12 cellular contexts compared by ENCODE assay signal in the genomic region with DNA sequence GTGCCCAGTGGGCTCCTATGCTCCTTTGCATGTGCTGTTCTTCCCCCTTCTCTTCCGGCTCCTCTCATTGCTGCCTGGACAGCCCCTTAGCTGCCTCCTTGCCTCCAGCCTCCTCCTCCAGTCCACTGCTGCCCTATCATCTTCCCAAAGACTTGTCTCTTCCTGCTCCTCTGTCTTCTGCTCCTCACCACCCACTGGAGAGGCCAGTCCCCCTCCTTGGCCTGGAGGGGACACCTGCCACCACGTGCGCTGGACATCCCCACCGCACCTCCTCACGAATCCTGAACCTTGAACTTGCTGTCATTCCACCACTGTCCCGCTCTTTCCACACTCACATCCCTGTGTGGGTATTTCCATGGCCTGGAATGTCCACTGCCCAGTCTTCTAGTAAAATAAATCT. TPM values are rescaled to one million over a fixed set of nuclear protein-coding genes. Genes with fewer than 3 reads are reported as not detected.
DNase-seq lines count a peak whose midpoint lies in the region; ATAC-seq and TF ChIP-seq lines count a peak whose summit lies in the region.
"Had no signal": no experiment of that assay in that cellular context is flagged by ENCODE, and none has a peak within 500 bp of the region (broad histone marks: within the 10 kb centered on the region; RNA-seq: fewer than 3 reads in every experiment).

No MANE protein-coding gene starts in this region.

- H3K9me3 Mint-ChIP-seq in activated CD8-positive, alpha-beta T cell treated with anti-CD3 and anti-CD28 coated beads for 36 hours: no peaks in the 10 kb centered on the region
- no peaks in the 10 kb centered on the region for H3K9me3 Mint-ChIP-seq in activated CD8-positive, alpha-beta T cell treated with anti-CD3 and anti-CD28 coated beads, Interleukin-2, amount 10 ng/mL, durations not matched to agents 7 days and 5 days (ENCODE audit: insufficient read depth)
- no peaks in the 10 kb centered on the region for H3K9me3 Mint-ChIP-seq in brain

- H3K36me3 Mint-ChIP-seq in activated CD8-positive, alpha-beta T cell treated with anti-CD3 and anti-CD28 coated beads for 36 hours (ENCODE audit: low read depth): peaks cover 20% of the 10 kb centered on the region
- peaks cover 6% of the 10 kb centered on the region for H3K36me3 Mint-ChIP-seq in activated CD8-positive, alpha-beta T cell treated with anti-CD3 and anti-CD28 coated beads, Interleukin-2, amount 10 ng/mL, durations not matched to agents 7 days and 5 days (ENCODE audit: low read depth)
- H3K36me3 Mint-ChIP-seq in brain: no peaks in the 10 kb centered on the region

- H3K4me1 Mint-ChIP-seq in activated CD8-positive, alpha-beta T cell treated with anti-CD3 and anti-CD28 coated beads for 36 hours (ENCODE audit: low read depth): peaks cover 60% of the 10 kb centered on the region
- H3K4me1 Mint-ChIP-seq in activated CD8-positive, alpha-beta T cell treated with anti-CD3 and anti-CD28 coated beads, Interleukin-2, amount 10 ng/mL, durations not matched to agents 7 days and 5 days (ENCODE audit: low read depth): peaks cover 60% of the 10 kb centered on the region
- peaks cover 60% of the 10 kb centered on the region for H3K4me1 Mint-ChIP-seq in brain

- H3K9ac ChIP-seq in mucosa of stomach (ENCODE audit: low read length): peak overlapping the region; percentile 19

- no peak overlapping the region for H3K4me3 Mint-ChIP-seq in activated CD8-positive, alpha-beta T cell treated with anti-CD3 and anti-CD28 coated beads for 36 hours
- no peak overlapping the region for H3K4me3 Mint-ChIP-seq in activated CD8-positive, alpha-beta T cell treated with anti-CD3 and anti-CD28 coated beads, Interleukin-2, amount 10 ng/mL, durations not matched to agents 7 days and 5 days
- no peak overlapping the region for H3K4me3 Mint-ChIP-seq in brain

- no peak for DNase-seq in activated CD8-positive, alpha-beta T cell treated with anti-CD3 and anti-CD28 coated beads for 36 hours
- no peak for DNase-seq in activated CD8-positive, alpha-beta T cell treated with anti-CD3 and anti-CD28 coated beads, Interleukin-2, amount 10 ng/mL, durations not matched to agents 7 days and 5 days
- DNase-seq in thoracic aorta (ENCODE audit: low spot score) (no peak), left lobe of liver (ENCODE audit: low spot score) (no peak)
- DNase-seq in stimulated activated naive CD4-positive, alpha-beta T cell treated with Interleukin-2 at 50 U/mL for 16 hours (lab: John Stamatoyannopoulos, UW): no peak
- DNase-seq: effector memory CD4-positive, alpha-beta T cell; NCI-H1930; stimulated activated CD4-positive, alpha-beta T cell treated with anti-CD3 and anti-CD28 coated beads, Interleukin-2, amount 100 ng/mL, for 48 hours had no signal

- CTCF ChIA-PET in activated CD8-positive, alpha-beta T cell treated with anti-CD3 and anti-CD28 coated beads for 36 hours (lab: Charles Lee): interaction anchor here (1.5 kb wide), 1 partner anchor 17 kb away, joined by 3 read pairs; no protein-coding TSS in a partner anchor
- CTCF ChIA-PET in activated CD8-positive, alpha-beta T cell treated with anti-CD3 and anti-CD28 coated beads, Interleukin-2, amount 10 ng/mL, durations not matched to agents 7 days and 5 days (lab: Charles Lee): interaction anchor here (0.8 to 2.0 kb wide), 3 partner anchors 76 to 121 kb away, joined by 3 to 7 read pairs (median 3); no protein-coding TSS in a partner anchor

- H3K4me1 ChIP-seq in mucosa of stomach (ENCODE audit: control insufficient read depth, insufficient read depth, low read length) (peaks cover 53% of the 10 kb centered on the region), thoracic aorta (ENCODE audit: control insufficient read depth in 1 of 2, low read depth in 2 of 2) (peaks cover 80 to 100% of the 10 kb centered on the region in 2 donors)

- intact Hi-C loops in activated CD8-positive, alpha-beta T cell treated with anti-CD3 and anti-CD28 coated beads for 36 hours (cut with micrococcal nuclease): no loop called here

- H3K27ac Mint-ChIP-seq in activated CD8-positive, alpha-beta T cell treated with anti-CD3 and anti-CD28 coated beads for 36 hours: peak overlapping the region; percentile 52
- no peak overlapping the region for H3K27ac Mint-ChIP-seq in activated CD8-positive, alpha-beta T cell treated with anti-CD3 and anti-CD28 coated beads, Interleukin-2, amount 10 ng/mL, durations not matched to agents 7 days and 5 days
- H3K27ac Mint-ChIP-seq in brain: peak overlapping the region; percentile 5 to 89 (median 70)

- H3K27me3 Mint-ChIP-seq in activated CD8-positive, alpha-beta T cell treated with anti-CD3 and anti-CD28 coated beads for 36 hours: no peaks in the 10 kb centered on the region
- no peaks in the 10 kb centered on the region for H3K27me3 Mint-ChIP-seq in activated CD8-positive, alpha-beta T cell treated with anti-CD3 and anti-CD28 coated beads, Interleukin-2, amount 10 ng/mL, durations not matched to agents 7 days and 5 days (ENCODE audit: low read depth)
- peaks cover 10% of the 10 kb centered on the region for H3K27me3 Mint-ChIP-seq in brain

- ATAC-seq in activated CD8-positive, alpha-beta T cell treated with anti-CD3 and anti-CD28 coated beads for 36 hours: no peak
- no peak for ATAC-seq in activated CD8-positive, alpha-beta T cell treated with anti-CD3 and anti-CD28 coated beads, Interleukin-2, amount 10 ng/mL, durations not matched to agents 7 days and 5 days
- no peak for ATAC-seq in thoracic aorta (ENCODE audit: insufficient number of reproducible peaks, low FRiP score, low read depth)
- no peak for ATAC-seq in GM19035 (IDR thresholded peaks at IDR 0.05; ENCODE audit: unreplicated experiment)
- no peak for ATAC-seq in left lobe of liver
- ATAC-seq: HepG2 had no signal

- peaks cover 9% of the 10 kb centered on the region for H3K36me3 ChIP-seq in mucosa of stomach (ENCODE audit: control insufficient read depth, insufficient read depth, low read length)
- H3K36me3 ChIP-seq in thoracic aorta: peaks cover 23% of the 10 kb centered on the region

- peak overlapping the region; percentile 97 to 98 for H3K27ac ChIP-seq in thoracic aorta

- H3K9me3 ChIP-seq in mucosa of stomach (ENCODE audit: control insufficient read depth, low read length) (no peaks in the 10 kb centered on the region), thoracic aorta (no peaks in the 10 kb centered on the region)

- H3K27me3 ChIP-seq in mucosa of stomach (ENCODE audit: control insufficient read depth, insufficient read depth, low read length) (no peaks in the 10 kb centered on the region), thoracic aorta (replicated peaks; ENCODE audit: insufficient read depth) (no peaks in the 10 kb centered on the region)

- POLR2A ChIA-PET in activated CD8-positive, alpha-beta T cell treated with anti-CD3 and anti-CD28 coated beads for 36 hours (lab: Charles Lee): interaction anchor here (1.3 kb wide), 1 partner anchor 12 kb away, joined by 3 read pairs; no protein-coding TSS in a partner anchor
- POLR2A ChIA-PET in activated CD8-positive, alpha-beta T cell treated with anti-CD3 and anti-CD28 coated beads, Interleukin-2, amount 10 ng/mL, durations not matched to agents 7 days and 5 days (lab: Charles Lee): interaction anchor here (1.3 kb wide), 1 partner anchor 9 kb away, joined by 4 read pairs; no protein-coding TSS in a partner anchor

- H3K4me3 ChIP-seq in mucosa of stomach (ENCODE audit: low read length) (no peak overlapping the region), thoracic aorta (peak overlapping the region; percentile 26)

- TF ChIP-seq CTCF in activated CD8-positive, alpha-beta T cell treated with anti-CD3 and anti-CD28 coated beads for 36 hours (IDR thresholded peaks at IDR 0.05): no peak
- TF ChIP-seq CTCF in brain (conservative IDR thresholded peaks at IDR 0.05) (no peak), thoracic aorta (IDR thresholded peaks at IDR 0.05) (no peak)

RNA-seq across cellular contexts. Expression of a gene that starts 49.8 kb away (rescaled TPM):
- total RNA-seq in activated CD8-positive, alpha-beta T cell treated with anti-CD3 and anti-CD28 coated beads for 36 hours: 100 to 1,000 TPM in 1 of 2 experiments, 10 to 100 TPM in 1; 99.8 to 105 TPM
- total RNA-seq in activated CD8-positive, alpha-beta T cell treated with anti-CD3 and anti-CD28 coated beads, Interleukin-2, amount 10 ng/mL, durations not matched to agents 7 days and 5 days: 10 to 100 TPM; 34.9 to 37.5 TPM
- polyA plus RNA-seq in brain (ENCODE audit: insufficient read depth, low read depth, low replicate concordance): 62.9 TPM
- total RNA-seq in thoracic aorta: 100 to 1,000 TPM; 791 to 989 TPM
- total RNA-seq in left lobe of liver: 47.8 TPM

Comparison
In these comparisons a context has a peak if more than half of its experiments do, and no peak if none do; other contexts are left out.
1. RNA of a gene that starts 49.8 kb away (total RNA-seq): 791 to 989 TPM in thoracic aorta; 99.8 to 105 TPM in activated CD8-positive, alpha-beta T cell treated with anti-CD3 and anti-CD28 coated beads for 36 hours, 47.8 TPM in left lobe of liver (single experiment) and 34.9 to 37.5 TPM in activated CD8-positive, alpha-beta T cell treated with anti-CD3 and anti-CD28 coated beads, Interleukin-2, amount 10 ng/mL, durations not matched to agents 7 days and 5 days; every median in the first group is over 4 times any median in the second.